8 cellular contexts compared by ENCODE assay signal in genomic region chr9:70639853-70640814, GRCh38.
DNase-seq lines count a peak whose midpoint lies in the region; ATAC-seq and TF ChIP-seq lines count a peak whose summit lies in the region.

No MANE protein-coding gene starts in this region.

- H3K27ac ChIP-seq in right lobe of liver: no peak overlapping the region

- H3K9me3 Mint-ChIP-seq in chondrocyte (ENCODE audit: low read depth): peaks cover 4% of the 10 kb centered on the region

- ATAC-seq in right lobe of liver (peak in 3 of 4 donors; percentile 44 to 72 (median 68)), HG03097 (IDR thresholded peaks at IDR 0.05; ENCODE audit: low FRiP score, unreplicated experiment) (no peak)

- peaks cover 22% of the 10 kb centered on the region for H3K27me3 Mint-ChIP-seq in chondrocyte (ENCODE audit: low read depth)

- WGBS in right lobe of liver (ENCODE audit: insufficient coverage, low coverage, low lambda C conversion rate, missing lambda C conversion rate): 50% methylated on average over 15 of the region's 15 CpGs

- H3K4me1 ChIP-seq in right lobe of liver: no peaks in the 10 kb centered on the region

- DNase-seq in DMS 273 (lab: John Stamatoyannopoulos, UW; ENCODE audit: unreplicated experiment): peak; percentile 75
- DNase-seq in H7: no peak
- peak; percentile 53 for DNase-seq in NCI-H748 (lab: John Stamatoyannopoulos, UW; ENCODE audit: unreplicated experiment)
- DNase-seq in chondrocyte (ENCODE audit: low spot score): no peak
- DNase-seq in right lobe of liver: no peak
- DNase-seq in stimulated activated CD4-positive, alpha-beta T cell treated with anti-CD3 and anti-CD28 coated beads, Interleukin-4, amount 100 ng/mL, for 1 hour: no peak
- no peak for DNase-seq in ureter (ENCODE audit: low spot score)

- H3K27ac Mint-ChIP-seq in chondrocyte (ENCODE audit: unreplicated experiment): no peak overlapping the region

- H3K36me3 ChIP-seq in H7 (replicated peaks; ENCODE audit: control insufficient read depth, insufficient read depth, low read length) (no peaks in the 10 kb centered on the region), right lobe of liver (no peaks in the 10 kb centered on the region)

- peak overlapping the region; percentile 33 for H3K4me3 Mint-ChIP-seq in chondrocyte (ENCODE audit: unreplicated experiment)

- no peaks in the 10 kb centered on the region for H3K9me3 ChIP-seq in right lobe of liver

- H3K36me3 Mint-ChIP-seq in chondrocyte (ENCODE audit: low read depth): no peaks in the 10 kb centered on the region

- H3K4me1 Mint-ChIP-seq in chondrocyte (ENCODE audit: low read depth): peaks cover 2% of the 10 kb centered on the region

- TF ChIP-seq CTCF in chondrocyte (IDR thresholded peaks at IDR 0.05) (peak; percentile 94), right lobe of liver (IDR thresholded peaks at IDR 0.05) (peak; percentile 59 to 73 (median 64))

- H3K27me3 ChIP-seq in H7 (ENCODE audit: control insufficient read depth, insufficient read depth, low read length) (no peaks in the 10 kb centered on the region), right lobe of liver (no peaks in the 10 kb centered on the region)

- H3K4me3 ChIP-seq in H7 (ENCODE audit: insufficient read depth, low read depth, low read length) (peak overlapping the region; percentile 4; the same call in 1 of the 2 replicates), right lobe of liver (no peak overlapping the region)

- TF ChIP-seq POLR2A in right lobe of liver (IDR thresholded peaks at IDR 0.05): no peak

- intact Hi-C loops in right lobe of liver (cut with DNase I): no loop called here

Comparison
In these comparisons a context has a peak if more than half of its experiments do, and no peak if none do; other contexts are left out.
1. DNase-seq: peak in DMS 273 (single experiment) and NCI-H748 (single experiment); none in H7 (single experiment), chondrocyte (single experiment), right lobe of liver (0 of 3), stimulated activated CD4-positive, alpha-beta T cell treated with anti-CD3 and anti-CD28 coated beads, Interleukin-4, amount 100 ng/mL, for 1 hour (single experiment) and ureter (single experiment).